8 cellular contexts compared by ENCODE assay signal in the genomic region with DNA sequence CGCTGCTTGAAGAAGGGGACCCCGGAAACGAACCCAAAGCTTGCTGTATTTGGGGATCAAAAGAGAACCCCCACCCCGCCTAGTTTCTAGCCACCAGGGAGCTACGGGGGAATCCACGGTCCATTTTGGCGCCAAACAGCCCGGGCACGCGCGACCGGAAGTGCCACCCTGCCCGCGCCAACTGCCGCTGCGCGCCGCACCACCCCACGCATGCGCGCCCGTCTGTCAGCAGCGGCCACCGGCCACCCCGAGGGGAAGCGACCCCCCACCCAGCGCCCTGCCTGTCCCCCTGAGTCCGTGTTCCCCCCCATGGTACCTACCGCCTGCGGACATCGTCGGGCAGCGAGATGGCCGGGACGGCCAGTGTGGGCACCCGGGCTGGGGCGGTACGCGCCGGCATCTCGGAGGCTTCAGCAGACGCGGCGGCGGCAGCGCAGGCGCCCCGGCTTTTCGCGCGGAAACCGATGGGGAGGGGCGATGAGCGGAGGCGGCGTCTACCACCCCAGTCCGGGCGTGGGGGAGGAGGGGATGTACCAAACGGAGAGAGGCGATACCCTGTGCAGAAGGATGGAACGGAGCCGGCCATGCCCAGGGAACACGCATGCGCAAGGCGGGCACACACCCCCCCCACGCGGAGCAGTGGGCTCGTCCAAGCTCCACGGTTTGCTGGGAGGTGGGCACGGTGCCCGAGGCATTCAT. TPM values are rescaled to one million over a fixed set of nuclear protein-coding genes. Genes with fewer than 3 reads are reported as not detected.
A peak's percentile ranks its signal among the peaks of the same experiment; 100 is the strongest.
DNase-seq lines count a peak whose midpoint lies in the region; ATAC-seq and TF ChIP-seq lines count a peak whose summit lies in the region.

A gene (minus strand): TSS at position 454 of the 699 bp plus-strand sequence. CDS start 54 bp downstream, at position 400.

- ATAC-seq in GM18502 (IDR thresholded peaks at IDR 0.05; ENCODE audit: poor library complexity, unreplicated experiment) (peak; percentile 80), HG02970 (IDR thresholded peaks at IDR 0.05; ENCODE audit: low FRiP score, unreplicated experiment) (peak; percentile 75), aorta (ENCODE audit: low FRiP score) (peak; percentile 97)

- H3K9me3 ChIP-seq in hepatocyte (ENCODE audit: low read depth) (no peaks in the 10 kb centered on the region), aorta (ENCODE audit: control insufficient read depth, low read length) (no peaks in the 10 kb centered on the region)

- TF ChIP-seq CTCF in astrocyte of the cerebellum (IDR thresholded peaks at IDR 0.05; ENCODE audit: low read depth, low read length, missing control alignments) = no peak
- no peak for TF ChIP-seq CTCF in hepatocyte (IDR thresholded peaks at IDR 0.05; ENCODE audit: poor library complexity)

- H3K36me3 ChIP-seq in hepatocyte (replicated peaks; ENCODE audit: insufficient read depth, low read depth) (no peaks in the 10 kb centered on the region), aorta (ENCODE audit: control insufficient read depth in 1 of 2, insufficient read depth in 2 of 2, low read length in 1 of 2) (no peaks in the 10 kb centered on the region)

- H3K4me1 ChIP-seq in hepatocyte (ENCODE audit: insufficient read depth) (peaks cover 7% of the 10 kb centered on the region), aorta (ENCODE audit: control insufficient read depth in 1 of 2, insufficient read depth in 2 of 2, low read length in 2 of 2) (no peaks in the 10 kb centered on the region)

- WGBS in hepatocyte (ENCODE audit: low lambda C conversion rate, missing lambda C conversion rate) = 1% methylated on average over 52 of the region's 71 CpGs
- WGBS in aorta, 2 donors = 0% methylated on average over 71 of the region's 71 CpGs

- H2AFZ ChIP-seq in hepatocyte = peak within 1 kb of the TSS; percentile 83

- no peaks in the 10 kb centered on the region for H3K9me2 ChIP-seq in hepatocyte (replicated peaks; ENCODE audit: insufficient read depth)

- intact Hi-C loops in aorta (cut with DNase I) = loop anchor here in 1 of 2 donors (2.0 kb wide), 1 partner anchor 56 kb away; no protein-coding TSS in a partner anchor

- peak; percentile 96 to 97 for DNase-seq in NCI-H2081 (lab: John Stamatoyannopoulos, UW)
- peak; percentile 90 for DNase-seq in T-helper 9 cell
- peak; percentile 87 for DNase-seq in astrocyte of the cerebellum (ENCODE audit: low read depth)
- DNase-seq in hepatocyte (ENCODE audit: low spot score) = peak; percentile 98
- DNase-seq in renal cortical epithelial cell (ENCODE audit: low read depth) = peak; percentile 81
- DNase-seq in aorta = peak; percentile 98 to 99

- in situ Hi-C loops in astrocyte of the cerebellum (cut with HindIII; ENCODE audit: low sequenced_read_pairs) = no loop called here

- no peaks in the 10 kb centered on the region for H4K20me1 ChIP-seq in hepatocyte (ENCODE audit: insufficient read depth, poor library complexity, severe bottlenecking)

- H3K27ac ChIP-seq in hepatocyte (peak within 1 kb of the TSS; percentile 86), aorta (ENCODE audit: low read depth in 1 of 2, low read length in 2 of 2) (peak within 1 kb of the TSS in 1 of 2 donors; percentile 43)

- H3K27me3 ChIP-seq in hepatocyte (no peaks in the 10 kb centered on the region), aorta (ENCODE audit: control insufficient read depth in 1 of 2, insufficient read depth in 2 of 2, low read length in 1 of 2) (no peaks in the 10 kb centered on the region)

- peak within 1 kb of the TSS; percentile 99 for H3K4me2 ChIP-seq in hepatocyte

- peaks cover 47% of the 10 kb centered on the region for H3K79me2 ChIP-seq in hepatocyte

- peak within 1 kb of the TSS; percentile 82 for H3K4me3 ChIP-seq in astrocyte of the cerebellum (ENCODE audit: low read depth, low read length)
- peak within 1 kb of the TSS; percentile 87 for H3K4me3 ChIP-seq in hepatocyte
- peak within 1 kb of the TSS; percentile 49 to 69 for H3K4me3 ChIP-seq in aorta (ENCODE audit: low read length in 2 of 2)

RNA-seq across cellular contexts. Expression of the gene that starts here (rescaled TPM):
- total RNA-seq in hepatocyte (35.2 and 55.2 TPM in 2 replicates), renal cortical epithelial cell (37.4 and 38.0 TPM in 2 replicates), aorta (10 to 100 TPM; 59.6 to 89.0 TPM)
- polyA plus RNA-seq in hepatocyte (62.3 and 63.5 TPM in 2 replicates), aorta (10 to 100 TPM in 1 of 2 donors, 1 to 10 TPM in 1; 7.1 to 32.7 TPM)
